Comparison of ENCODE assay signal across 8 cellular contexts in genomic region chr1:203278087-203278884, GRCh38. TPM values are rescaled to one million over a fixed set of nuclear protein-coding genes. Genes with fewer than 3 reads are reported as not detected.
DNase-seq lines count a peak whose midpoint lies in the region; ATAC-seq and TF ChIP-seq lines count a peak whose summit lies in the region.

No MANE protein-coding gene starts in this region.

- H3K9me3 ChIP-seq in CD8-positive, alpha-beta memory T cell (ENCODE audit: low read length), result no peaks in the 10 kb centered on the region
- H3K9me3 ChIP-seq in MM.1S (replicated peaks; ENCODE audit: insufficient read depth, low read length), result no peaks in the 10 kb centered on the region

- H3K27me3 ChIP-seq in CD8-positive, alpha-beta memory T cell (ENCODE audit: insufficient read depth, low read length, poor library complexity, severe bottlenecking), result no peaks in the 10 kb centered on the region
- H3K27me3 ChIP-seq in MM.1S (replicated peaks; ENCODE audit: insufficient read depth, low read length), result no peaks in the 10 kb centered on the region

- DNase-seq in CD8-positive, alpha-beta memory T cell, result peak in 1 of 5 donors; percentile 46
- DNase-seq in MM.1S (peak; percentile 48), fibroblast of the conjunctiva (ENCODE audit: low read depth) (peak; percentile 42), nephron progenitor cell (peak; percentile 63), HUDEP-2 (lab: John Stamatoyannopoulos, UW; ENCODE audit: unreplicated experiment in 76 of 76) (no peak), NCI-H345 treated with DMSO at 0.1 percent for 48 hours (lab: John Stamatoyannopoulos, UW; ENCODE audit: unreplicated experiment) (no peak)
- no peak for DNase-seq in activated CD4-positive, alpha-beta memory T cell treated with anti-CD3 and anti-CD28 coated beads, Interleukin-2, amount 10 ng/mL, durations not matched to agents 7 days and 5 days

- H3K4me1 ChIP-seq in CD8-positive, alpha-beta memory T cell (ENCODE audit: insufficient read depth, low read length), result peaks cover 40% of the 10 kb centered on the region
- H3K4me1 ChIP-seq in MM.1S (ENCODE audit: low read length), result peaks cover 43% of the 10 kb centered on the region

- TF ChIP-seq CTCF in MM.1S (IDR thresholded peaks at IDR 0.05; ENCODE audit: low read length) (no peak), nephron progenitor cell (IDR thresholded peaks at IDR 0.05) (no peak)

- CTCF ChIA-PET in CD8-positive, alpha-beta memory T cell (lab: Charles Lee), result interaction anchor here (1.1 to 30.7 kb wide), 7 partner anchors 9 to 61 kb away, joined by 3 to 775 read pairs (median 27); partner anchors contain the start of gene BTG2
- CTCF ChIA-PET in activated CD4-positive, alpha-beta memory T cell treated with anti-CD3 and anti-CD28 coated beads, Interleukin-2, amount 10 ng/mL, durations not matched to agents 7 days and 5 days (lab: Charles Lee), result interaction anchor here (0.7 to 8.1 kb wide), 9 partner anchors 9 to 210 kb away, joined by 3 to 76 read pairs (median 7); no protein-coding TSS in a partner anchor

- peak overlapping the region in 4 of 7 donors; percentile 18 to 55 (median 25) for H3K4me3 Mint-ChIP-seq in CD8-positive, alpha-beta memory T cell
- H3K4me3 Mint-ChIP-seq in activated CD4-positive, alpha-beta memory T cell treated with anti-CD3 and anti-CD28 coated beads, Interleukin-2, amount 10 ng/mL, durations not matched to agents 7 days and 5 days, result peak overlapping the region; percentile 30
- peak overlapping the region; percentile 30 for H3K4me3 Mint-ChIP-seq in nephron progenitor cell

- H3K4me3 ChIP-seq in CD8-positive, alpha-beta memory T cell (ENCODE audit: low read length), result no peak overlapping the region
- H3K4me3 ChIP-seq in MM.1S (ENCODE audit: low read length), result no peak overlapping the region; the same call in 1 of the 2 replicates

- H3K4me1 Mint-ChIP-seq in CD8-positive, alpha-beta memory T cell, result peaks cover 36 to 51% (median 38%) of the 10 kb centered on the region in 3 donors
- H3K4me1 Mint-ChIP-seq in activated CD4-positive, alpha-beta memory T cell treated with anti-CD3 and anti-CD28 coated beads, Interleukin-2, amount 10 ng/mL, durations not matched to agents 7 days and 5 days, result peaks cover 80% of the 10 kb centered on the region
- peaks cover 96% of the 10 kb centered on the region for H3K4me1 Mint-ChIP-seq in nephron progenitor cell

- no peaks in the 10 kb centered on the region for H3K9me3 Mint-ChIP-seq in CD8-positive, alpha-beta memory T cell
- H3K9me3 Mint-ChIP-seq in activated CD4-positive, alpha-beta memory T cell treated with anti-CD3 and anti-CD28 coated beads, Interleukin-2, amount 10 ng/mL, durations not matched to agents 7 days and 5 days, result no peaks in the 10 kb centered on the region
- no peaks in the 10 kb centered on the region for H3K9me3 Mint-ChIP-seq in nephron progenitor cell

- H2AFZ ChIP-seq in MM.1S (ENCODE audit: low read length), result peak overlapping the region; percentile 61

- H3K4me2 ChIP-seq in MM.1S (ENCODE audit: low read depth, low read length), result peak overlapping the region; percentile 42

- H3K27ac ChIP-seq in CD8-positive, alpha-beta memory T cell (ENCODE audit: low read depth, low read length), result no peak overlapping the region
- peak overlapping the region; percentile 35; the same call in 1 of the 2 replicates for H3K27ac ChIP-seq in MM.1S (ENCODE audit: low read length)

- H3K9me2 ChIP-seq in MM.1S (replicated peaks; ENCODE audit: insufficient read depth, low read length), result no peaks in the 10 kb centered on the region

- POLR2A ChIA-PET in CD8-positive, alpha-beta memory T cell (lab: Charles Lee), result interaction anchor here (1.0 to 2.9 kb wide), 4 partner anchors 9 to 29 kb away, joined by 5 to 12 read pairs (median 8); partner anchors contain the start of gene BTG2
- POLR2A ChIA-PET in activated CD4-positive, alpha-beta memory T cell treated with anti-CD3 and anti-CD28 coated beads, Interleukin-2, amount 10 ng/mL, durations not matched to agents 7 days and 5 days (lab: Charles Lee), result interaction anchor here (0.8 to 30.4 kb wide), 8 partner anchors 9 to 64 kb away, joined by 3 to 646 read pairs (median 10); partner anchors contain the start of gene BTG2

- H3K79me2 ChIP-seq in MM.1S (ENCODE audit: low read length), result peaks cover 17% of the 10 kb centered on the region

- peak overlapping the region; percentile 4 to 94 (median 76) for H3K27ac Mint-ChIP-seq in CD8-positive, alpha-beta memory T cell
- H3K27ac Mint-ChIP-seq in activated CD4-positive, alpha-beta memory T cell treated with anti-CD3 and anti-CD28 coated beads, Interleukin-2, amount 10 ng/mL, durations not matched to agents 7 days and 5 days, result peak overlapping the region; percentile 67
- H3K27ac Mint-ChIP-seq in nephron progenitor cell, result peak overlapping the region; percentile 50

- no peaks in the 10 kb centered on the region for H3K27me3 Mint-ChIP-seq in CD8-positive, alpha-beta memory T cell
- no peaks in the 10 kb centered on the region for H3K27me3 Mint-ChIP-seq in activated CD4-positive, alpha-beta memory T cell treated with anti-CD3 and anti-CD28 coated beads, Interleukin-2, amount 10 ng/mL, durations not matched to agents 7 days and 5 days
- H3K27me3 Mint-ChIP-seq in nephron progenitor cell (ENCODE audit: low read depth, poor library complexity), result no peaks in the 10 kb centered on the region

- peak overlapping the region; percentile 8 for H3K9ac ChIP-seq in MM.1S (ENCODE audit: low read length)

- no peaks in the 10 kb centered on the region for H4K20me1 ChIP-seq in MM.1S (ENCODE audit: insufficient read depth, low read length)

- H3K36me3 Mint-ChIP-seq in CD8-positive, alpha-beta memory T cell, result no peaks in the 10 kb centered on the region
- H3K36me3 Mint-ChIP-seq in activated CD4-positive, alpha-beta memory T cell treated with anti-CD3 and anti-CD28 coated beads, Interleukin-2, amount 10 ng/mL, durations not matched to agents 7 days and 5 days (ENCODE audit: low read depth), result no peaks in the 10 kb centered on the region
- no peaks in the 10 kb centered on the region for H3K36me3 Mint-ChIP-seq in nephron progenitor cell (ENCODE audit: low read depth)

- H3K36me3 ChIP-seq in CD8-positive, alpha-beta memory T cell (ENCODE audit: insufficient read depth, low read length), result no peaks in the 10 kb centered on the region
- no peaks in the 10 kb centered on the region for H3K36me3 ChIP-seq in MM.1S (replicated peaks; ENCODE audit: insufficient read depth, low read length)

- peaks cover 10% of the 10 kb centered on the region for H3F3A ChIP-seq in MM.1S (ENCODE audit: insufficient read depth, low read length)

- ATAC-seq in HG03442 (IDR thresholded peaks at IDR 0.05; ENCODE audit: unreplicated experiment), result no peak

RNA-seq across cellular contexts. Expression of gene BTG2, which starts 27.0 kb away (rescaled TPM):
- 100 to 1,000 TPM in 1 of 2 experiments, 10 to 100 TPM in 1; 97.8 to 102 TPM for total RNA-seq in CD8-positive, alpha-beta memory T cell
- 138 TPM for polyA plus RNA-seq in CD8-positive, alpha-beta memory T cell
- 100 to 1,000 TPM; 116 TPM for total RNA-seq in activated CD4-positive, alpha-beta memory T cell treated with anti-CD3 and anti-CD28 coated beads, Interleukin-2, amount 10 ng/mL, durations not matched to agents 7 days and 5 days

RNA-seq across cellular contexts. Expression of gene CHIT1, which starts 48.8 kb away (rescaled TPM):
- under 1 TPM in 1 of 2 experiments, not detected in 1; 0.07 TPM for total RNA-seq in CD8-positive, alpha-beta memory T cell
- polyA plus RNA-seq in CD8-positive, alpha-beta memory T cell, result not detected
- total RNA-seq in activated CD4-positive, alpha-beta memory T cell treated with anti-CD3 and anti-CD28 coated beads, Interleukin-2, amount 10 ng/mL, durations not matched to agents 7 days and 5 days, result under 1 TPM; 0.15 to 0.55 TPM

Comparison
In these comparisons a context has a peak if more than half of its experiments do, and no peak if none do; other contexts are left out.
1. DNase-seq: peak in MM.1S (single experiment), fibroblast of the conjunctiva (single experiment) and nephron progenitor cell (single experiment); none in activated CD4-positive, alpha-beta memory T cell treated with anti-CD3 and anti-CD28 coated beads, Interleukin-2, amount 10 ng/mL, durations not matched to agents 7 days and 5 days (single experiment), HUDEP-2 (0 of 76) and NCI-H345 treated with DMSO at 0.1 percent for 48 hours (single experiment).
2. Peak in every context shown above with its lines, with median percentiles within 50 percentile points of each other: H3K27ac Mint-ChIP-seq and H3K4me3 Mint-ChIP-seq.